Comparison of ENCODE assay signal across 1 cellular context in the genomic region with DNA sequence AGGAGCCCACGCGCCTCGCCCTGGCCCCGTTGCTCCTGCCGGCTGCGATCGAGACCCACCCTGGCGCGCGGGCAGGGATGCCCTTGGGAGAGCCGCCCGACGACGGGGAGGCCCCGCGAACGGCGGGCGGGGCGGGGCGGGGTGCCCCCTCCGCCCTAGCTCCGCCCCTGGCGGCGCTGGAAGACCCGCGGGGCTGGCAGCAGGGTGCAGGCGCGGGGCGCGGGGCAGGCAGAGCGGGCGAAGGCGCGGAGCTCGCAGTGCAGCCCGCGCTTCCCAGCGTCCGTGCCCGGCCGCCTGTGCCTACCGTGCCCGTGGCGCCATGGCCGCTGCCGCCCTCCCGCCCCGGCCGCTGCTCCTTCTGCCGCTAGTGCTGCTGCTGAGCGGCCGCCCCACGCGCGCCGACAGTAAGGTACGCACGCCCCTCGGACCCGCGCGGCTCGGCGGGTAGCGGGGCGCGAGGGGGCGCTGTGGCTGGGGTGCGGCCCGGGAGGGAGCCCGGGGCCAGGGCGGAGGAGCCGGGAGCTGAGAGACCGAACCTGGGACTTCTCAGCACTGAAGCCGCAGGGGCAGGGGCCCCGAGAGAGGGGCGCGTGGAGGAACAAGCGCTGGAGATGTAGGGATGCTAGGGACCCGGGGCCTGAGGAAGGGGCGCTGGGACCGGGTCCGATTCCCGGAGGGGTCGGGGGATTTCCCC.
TF ChIP-seq lines count a peak whose summit lies in the region.

Gene OLFML2A (plus strand): TSS at position 182 of the 694 bp plus-strand sequence. CDS start 138 bp downstream, at position 320.

TF ChIP-seq in HepG2, 621 proteins besides CTCF, POLR2A, EP300 and RAD21 (continued from another document):
- no peak for TF ChIP-seq ZNF576 (CRISPR knock-in tag; IDR thresholded peaks at IDR 0.05)
- no peak for TF ChIP-seq SRSF1 (optimal IDR thresholded peaks at IDR 0.05; ENCODE audit: low read depth, low read length)
- TF ChIP-seq ZNF563 (CRISPR knock-in tag; IDR thresholded peaks at IDR 0.05): 0 out of 2 replicates have a peak, but pooled peaks have one; percentile 8
- TF ChIP-seq CBX5 (CRISPR knock-in tag; IDR thresholded peaks at IDR 0.05; ENCODE audit: borderline replicate concordance): no peak
- no peak for TF ChIP-seq POLR2AphosphoS2 (IDR thresholded peaks at IDR 0.05; ENCODE audit: low read depth, low read length)
- no peak for TF ChIP-seq ZNF841 (CRISPR knock-in tag; IDR thresholded peaks at IDR 0.05; ENCODE audit: borderline replicate concordance)
- TF ChIP-seq GABPA (IDR thresholded peaks at IDR 0.05; ENCODE audit: low read depth, low read length): no peak
- TF ChIP-seq GABPA (CRISPR knock-in tag; IDR thresholded peaks at IDR 0.05; ENCODE audit: low read depth): no peak
- no peak for TF ChIP-seq NONO (IDR thresholded peaks at IDR 0.05)
- TF ChIP-seq NONO (CRISPR knock-in tag; conservative IDR thresholded peaks at IDR 0.05): peak; percentile 46; the same call in 1 of the 2 replicates
- no peak for TF ChIP-seq REPIN1 (CRISPR knock-in tag; IDR thresholded peaks at IDR 0.05; ENCODE audit: borderline replicate concordance, low read depth)
- TF ChIP-seq, protein P1, sequence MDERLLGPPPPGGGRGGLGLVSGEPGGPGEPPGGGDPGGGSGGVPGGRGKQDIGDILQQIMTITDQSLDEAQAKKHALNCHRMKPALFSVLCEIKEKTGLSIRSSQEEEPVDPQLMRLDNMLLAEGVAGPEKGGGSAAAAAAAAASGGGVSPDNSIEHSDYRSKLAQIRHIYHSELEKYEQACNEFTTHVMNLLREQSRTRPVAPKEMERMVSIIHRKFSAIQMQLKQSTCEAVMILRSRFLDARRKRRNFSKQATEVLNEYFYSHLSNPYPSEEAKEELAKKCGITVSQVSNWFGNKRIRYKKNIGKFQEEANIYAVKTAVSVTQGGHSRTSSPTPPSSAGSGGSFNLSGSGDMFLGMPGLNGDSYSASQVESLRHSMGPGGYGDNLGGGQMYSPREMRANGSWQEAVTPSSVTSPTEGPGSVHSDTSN (CRISPR knock-in tag; IDR thresholded peaks at IDR 0.05): no peak
- TF ChIP-seq, protein P2, sequence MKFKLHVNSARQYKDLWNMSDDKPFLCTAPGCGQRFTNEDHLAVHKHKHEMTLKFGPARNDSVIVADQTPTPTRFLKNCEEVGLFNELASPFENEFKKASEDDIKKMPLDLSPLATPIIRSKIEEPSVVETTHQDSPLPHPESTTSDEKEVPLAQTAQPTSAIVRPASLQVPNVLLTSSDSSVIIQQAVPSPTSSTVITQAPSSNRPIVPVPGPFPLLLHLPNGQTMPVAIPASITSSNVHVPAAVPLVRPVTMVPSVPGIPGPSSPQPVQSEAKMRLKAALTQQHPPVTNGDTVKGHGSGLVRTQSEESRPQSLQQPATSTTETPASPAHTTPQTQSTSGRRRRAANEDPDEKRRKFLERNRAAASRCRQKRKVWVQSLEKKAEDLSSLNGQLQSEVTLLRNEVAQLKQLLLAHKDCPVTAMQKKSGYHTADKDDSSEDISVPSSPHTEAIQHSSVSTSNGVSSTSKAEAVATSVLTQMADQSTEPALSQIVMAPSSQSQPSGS (CRISPR knock-in tag; IDR thresholded peaks at IDR 0.05): no peak
- no peak for TF ChIP-seq DNMT1 (CRISPR knock-in tag; IDR thresholded peaks at IDR 0.05)
- TF ChIP-seq RFX3 (CRISPR knock-in tag; IDR thresholded peaks at IDR 0.05): no peak
- 0 out of 2 replicates have a peak, but pooled peaks have one; percentile 4 for TF ChIP-seq ZNF768 (CRISPR knock-in tag; IDR thresholded peaks at IDR 0.05)
